Comparison of ENCODE assay signal across 8 cellular contexts in genomic region chr1:88998716-88999115, GRCh38. TPM values are rescaled to one million over a fixed set of nuclear protein-coding genes. Genes with fewer than 3 reads are reported as not detected.
DNase-seq lines count a peak whose midpoint lies in the region; ATAC-seq and TF ChIP-seq lines count a peak whose summit lies in the region.

No MANE protein-coding gene starts in this region.

- intact Hi-C loops in heart left ventricle (cut with DNase I), result loop anchor here (1.0 to 5.0 kb wide), 11 partner anchors 84 to 459 kb away; partner anchors contain the start of gene GBP6 (in 1 of the 10)

- H3K4me3 ChIP-seq in heart left ventricle, result no peak overlapping the region
- H3K4me3 ChIP-seq in retinal pigment epithelial cell (ENCODE audit: low read length), result no peak overlapping the region

- ATAC-seq in GM19035 (IDR thresholded peaks at IDR 0.05; ENCODE audit: unreplicated experiment) (peak; percentile 79), HG03135 (IDR thresholded peaks at IDR 0.05; ENCODE audit: unreplicated experiment) (peak; percentile 77), WTC11 (peak; percentile 86), heart left ventricle (peak; percentile 71 to 92 (median 88)), HG03039 (IDR thresholded peaks at IDR 0.05; ENCODE audit: unreplicated experiment) (no peak)

- no peaks in the 10 kb centered on the region for H3K27me3 ChIP-seq in heart left ventricle

- H3K27me3 Mint-ChIP-seq in WTC11 (ENCODE audit: low read depth), result no peaks in the 10 kb centered on the region

- CTCF ChIA-PET in WTC11 (lab: Charles Lee), result interaction anchor here (0.6 to 3.0 kb wide), 6 partner anchors 14 to 635 kb away, joined by 3 to 10 read pairs (median 4); no protein-coding TSS in a partner anchor

- peaks cover 0 to 4% (median 2%) of the 10 kb centered on the region in 12 donors for H3K4me1 ChIP-seq in heart left ventricle

- peak; percentile 89 for DNase-seq in DMS 273 (lab: John Stamatoyannopoulos, UW; ENCODE audit: unreplicated experiment)
- peak; percentile 78 for DNase-seq in NCI-H2196 (lab: John Stamatoyannopoulos, UW; ENCODE audit: unreplicated experiment)
- no peak for DNase-seq in WTC11 (ENCODE audit: low spot score)
- DNase-seq in heart left ventricle, result no peak
- DNase-seq in retinal pigment epithelial cell (ENCODE audit: low read depth), result no peak

- no peaks in the 10 kb centered on the region for H3K36me3 ChIP-seq in heart left ventricle

- no peak overlapping the region for H3K4me3 Mint-ChIP-seq in WTC11

- H3K36me3 Mint-ChIP-seq in WTC11, result no peaks in the 10 kb centered on the region

- TF ChIP-seq CTCF in WTC11 (IDR thresholded peaks at IDR 0.05) (peak; percentile 51), heart left ventricle (IDR thresholded peaks at IDR 0.05) (peak; percentile 47 to 72 (median 64)), retinal pigment epithelial cell (conservative IDR thresholded peaks at IDR 0.05; ENCODE audit: low read depth, low read length) (peak; percentile 36)

- 1 to 9% (median 7%) methylated on average over 2 of the region's 2 CpGs for WGBS in heart left ventricle, 4 donors

- no peak for TF ChIP-seq POLR2A in heart left ventricle (IDR thresholded peaks at IDR 0.05)

- no peaks in the 10 kb centered on the region for H3K4me1 Mint-ChIP-seq in WTC11

- H3K9me3 Mint-ChIP-seq in WTC11, result no peaks in the 10 kb centered on the region

- no peak overlapping the region for H3K27ac ChIP-seq in heart left ventricle

- no peaks in the 10 kb centered on the region for H3K9me3 ChIP-seq in heart left ventricle

- POLR2A ChIA-PET in WTC11 (lab: Charles Lee), result interaction anchor here (0.6 to 0.7 kb wide), 2 partner anchors 16 to 299 kb away, joined by 3 to 5 read pairs; no protein-coding TSS in a partner anchor

- H3K27ac Mint-ChIP-seq in WTC11, result no peak overlapping the region

TF ChIP-seq in WTC11, 78 proteins besides CTCF, POLR2A, EP300 and RAD21:
- TF ChIP-seq IRF1 (CRISPR knock-in tag; IDR thresholded peaks at IDR 0.05), result no peak
- TF ChIP-seq E2F1 (CRISPR knock-in tag; IDR thresholded peaks at IDR 0.05), result no peak
- TF ChIP-seq HMGXB4 (CRISPR knock-in tag; IDR thresholded peaks at IDR 0.05), result no peak
- TF ChIP-seq ZBTB43 (CRISPR knock-in tag; IDR thresholded peaks at IDR 0.05), result no peak
- no peak for TF ChIP-seq USF2 (CRISPR knock-in tag; IDR thresholded peaks at IDR 0.05)
TF ChIP-seq in WTC11: peak in this region for 0.

RNA-seq across cellular contexts. Expression of gene KYAT3, which starts 6.3 kb away (rescaled TPM):
- total RNA-seq in WTC11 (2021) (34.6 to 37.0 TPM (median 36.2 TPM) in 3 replicates), heart left ventricle (10 to 100 TPM in 2 of 9 donors, 1 to 10 TPM in 7; 5.4 to 12.0 (median 6.8) TPM)
- polyA plus RNA-seq in heart left ventricle, result 1 to 10 TPM; 3.7 to 6.6 TPM

RNA-seq across cellular contexts. Expression of gene RBMXL1, which starts 6.3 kb away (rescaled TPM):
- total RNA-seq in WTC11 (2021) (22.0 to 25.9 TPM (median 24.0 TPM) in 3 replicates), heart left ventricle (10 to 100 TPM; 11.2 to 18.1 (median 12.6) TPM)
- 10 to 100 TPM in 1 of 2 donors, 1 to 10 TPM in 1; 2.4 to 12.9 TPM for polyA plus RNA-seq in heart left ventricle

RNA-seq across cellular contexts. Expression of gene GBP3, which starts 23.9 kb away (rescaled TPM):
- 0.18 TPM in 2 of 3 replicates, not detected in the other for total RNA-seq in WTC11 (2021)
- 10 to 100 TPM in 2 of 9 donors, 1 to 10 TPM in 7; 1.2 to 30.1 (median 6.1) TPM for total RNA-seq in heart left ventricle
- polyA plus RNA-seq in heart left ventricle, result 1 to 10 TPM; 2.4 to 4.0 TPM

Comparison
In these comparisons a context has a peak if more than half of its experiments do, and no peak if none do; other contexts are left out.
1. DNase-seq: peak in DMS 273 (single experiment) and NCI-H2196 (single experiment); none in WTC11 (single experiment), heart left ventricle (0 of 5) and retinal pigment epithelial cell (single experiment).
2. Peak in every context shown above with its lines, with median percentiles within 50 percentile points of each other: CTCF ChIP-seq.